28 cellular contexts compared by ENCODE assay signal in the genomic region with DNA sequence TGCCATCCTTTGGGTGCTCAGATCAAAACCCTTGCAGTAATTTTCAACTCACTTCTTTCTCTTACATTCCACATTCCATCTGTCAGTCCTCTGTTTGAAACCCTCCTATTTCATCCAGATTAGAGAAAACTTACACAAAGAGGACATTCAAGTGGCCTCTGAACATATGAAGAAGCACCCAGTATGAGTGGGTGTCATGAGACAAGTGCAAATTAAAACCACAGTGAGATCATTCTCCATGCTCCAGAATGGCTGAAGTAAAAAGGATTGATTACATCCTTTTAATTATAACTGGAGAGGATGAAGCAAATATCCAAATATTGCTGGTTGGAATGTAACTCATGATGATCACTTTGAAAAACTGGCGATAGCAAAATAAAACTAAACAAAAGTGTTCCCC.
"Had no signal": no experiment of that assay in that cellular context is flagged by ENCODE, and none has a peak within 500 bp of the region (broad histone marks: within the 10 kb centered on the region; RNA-seq: fewer than 3 reads in every experiment).

No MANE protein-coding gene starts in this region.

- H3K27ac ChIP-seq: colonic mucosa, foreskin keratinocyte, heart right ventricle, left lung, right atrium auricular region, sigmoid colon, spleen, thoracic aorta, transverse colon, upper lobe of right lung, uterus had no signal

- FAIRE-seq: islet of Langerhans had no signal

- H3K4me1 ChIP-seq: colonic mucosa, uterus had no signal

- H3K27me3 ChIP-seq: colonic mucosa, foreskin keratinocyte, heart right ventricle, left lung, right atrium auricular region, sigmoid colon, spleen, transverse colon, upper lobe of right lung, uterus had no signal

- DNase-seq: colonic mucosa; effector memory CD4-positive, alpha-beta T cell; erythroblast; foreskin keratinocyte; glutamatergic neuron; heart right ventricle; hippocampal formation; left cardiac atrium; left lung; mesenchymal stem cell; mucosa of descending colon; naive thymus-derived CD8-positive, alpha-beta T cell; nephron progenitor cell; nucleus accumbens; sigmoid colon; spleen; stimulated activated naive B cell treated with anti-CD40 and anti-IgM and Interleukin-4, amounts not matched to agents 10 μg/mL and 1 μg/mL and 100 μg/mL, for 72 hours; transverse colon; upper lobe of right lung; uterus had no signal

- H3K27me3 Mint-ChIP-seq: dendritic cell treated with granulocyte-macrophage colony-stimulating factor and Interleukin-4, amounts not matched to agents 40 ng/mL and 50 ng/mL, for 4 days; naive thymus-derived CD8-positive, alpha-beta T cell; stimulated activated naive CD8-positive, alpha-beta T cell treated with anti-CD3 and anti-CD28 coated beads, Interleukin-15, Interleukin-2, amounts not matched to agents 100 ng/mL and 50 ng/mL, for 24 hours had no signal

- H3K9me3 ChIP-seq: colonic mucosa, left lung, mucosa of descending colon, prostate gland, right atrium auricular region, sigmoid colon, spleen, thoracic aorta, transverse colon, upper lobe of right lung, uterus had no signal

- H3K4me3 Mint-ChIP-seq: dendritic cell treated with granulocyte-macrophage colony-stimulating factor and Interleukin-4, amounts not matched to agents 40 ng/mL and 50 ng/mL, for 4 days; mesothelial cell of epicardium; naive thymus-derived CD8-positive, alpha-beta T cell; nephron progenitor cell; stimulated activated naive B cell treated with anti-CD40 and anti-IgM and Interleukin-4, amounts not matched to agents 10 μg/mL and 1 μg/mL and 100 μg/mL, for 72 hours; stimulated activated naive CD8-positive, alpha-beta T cell treated with anti-CD3 and anti-CD28 coated beads, Interleukin-15, Interleukin-2, amounts not matched to agents 100 ng/mL and 50 ng/mL, for 24 hours had no signal

- ATAC-seq: foreskin keratinocyte; heart right ventricle; left cardiac atrium; left lung; mucosa of descending colon; naive thymus-derived CD8-positive, alpha-beta T cell; stimulated activated naive B cell treated with anti-CD40 and anti-IgM and Interleukin-4, amounts not matched to agents 10 μg/mL and 1 μg/mL and 100 μg/mL, for 72 hours; upper lobe of right lung had no signal

- H3K36me3 ChIP-seq: colonic mucosa, left lung, prostate gland, right atrium auricular region, thoracic aorta, transverse colon, upper lobe of right lung, uterus had no signal

- H3K4me3 ChIP-seq: colonic mucosa, heart right ventricle, left lung, mucosa of descending colon, prostate gland, right atrium auricular region, sigmoid colon, skin epidermis, spleen, thoracic aorta, transverse colon, upper lobe of right lung, uterus had no signal

- H3K27ac Mint-ChIP-seq: dendritic cell treated with granulocyte-macrophage colony-stimulating factor and Interleukin-4, amounts not matched to agents 40 ng/mL and 50 ng/mL, for 4 days; mesothelial cell of epicardium; naive thymus-derived CD8-positive, alpha-beta T cell; nephron progenitor cell; stimulated activated naive B cell treated with anti-CD40 and anti-IgM and Interleukin-4, amounts not matched to agents 10 μg/mL and 1 μg/mL and 100 μg/mL, for 72 hours; stimulated activated naive CD8-positive, alpha-beta T cell treated with anti-CD3 and anti-CD28 coated beads, Interleukin-15, Interleukin-2, amounts not matched to agents 100 ng/mL and 50 ng/mL, for 24 hours had no signal

- H3K9me3 Mint-ChIP-seq: dendritic cell treated with granulocyte-macrophage colony-stimulating factor and Interleukin-4, amounts not matched to agents 40 ng/mL and 50 ng/mL, for 4 days; naive thymus-derived CD8-positive, alpha-beta T cell; stimulated activated naive B cell treated with anti-CD40 and anti-IgM and Interleukin-4, amounts not matched to agents 10 μg/mL and 1 μg/mL and 100 μg/mL, for 72 hours; stimulated activated naive CD8-positive, alpha-beta T cell treated with anti-CD3 and anti-CD28 coated beads, Interleukin-15, Interleukin-2, amounts not matched to agents 100 ng/mL and 50 ng/mL, for 24 hours had no signal
